Comparison of ENCODE assay signal across 8 cellular contexts in the genomic region with DNA sequence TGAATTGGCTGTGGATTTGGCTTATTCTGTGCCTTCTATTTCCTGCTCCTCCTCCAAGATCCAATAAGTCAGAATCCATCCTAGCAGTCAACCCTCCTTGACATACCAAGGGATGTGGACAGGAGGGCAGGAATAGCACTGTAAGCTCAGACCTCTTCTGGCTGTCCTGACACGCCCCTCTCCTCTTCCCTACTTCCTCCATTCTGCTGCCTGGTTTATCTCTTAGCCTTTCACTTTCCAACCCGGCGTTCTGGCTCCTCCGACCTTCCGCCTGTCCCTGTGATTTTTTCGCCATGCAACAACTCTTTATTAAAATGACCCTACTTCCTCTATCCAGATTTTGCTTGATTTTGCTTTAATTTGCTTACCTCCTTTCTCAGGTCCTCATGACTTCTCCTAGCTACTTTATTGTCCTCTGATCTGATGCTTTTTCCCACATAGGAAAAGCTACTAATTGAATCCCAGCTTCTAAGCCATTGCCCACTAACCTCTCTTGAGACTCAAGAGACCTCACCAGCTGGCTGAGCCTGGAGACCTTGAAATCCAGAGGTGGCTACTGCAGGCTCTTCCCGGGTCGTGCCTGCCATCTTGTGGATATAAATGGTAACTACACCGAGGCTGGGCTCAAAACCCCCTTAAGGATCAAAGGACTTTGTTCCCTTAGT.
DNase-seq lines count a peak whose midpoint lies in the region; ATAC-seq and TF ChIP-seq lines count a peak whose summit lies in the region.

No MANE protein-coding gene starts in this region.

- no peak overlapping the region for H3K4me3 ChIP-seq in esophagus muscularis mucosa
- no peak overlapping the region for H3K4me3 ChIP-seq in tibial nerve

- TF ChIP-seq POLR2A in esophagus muscularis mucosa (IDR thresholded peaks at IDR 0.05; ENCODE audit: low read depth) (no peak), tibial nerve (IDR thresholded peaks at IDR 0.05) (no peak)

- CTCF ChIA-PET in activated CD8-positive, alpha-beta T cell treated with anti-CD3 and anti-CD28 coated beads, Interleukin-2, amount 10 ng/mL, durations not matched to agents 7 days and 5 days (lab: Charles Lee) = interaction anchor here (0.7 to 6.4 kb wide), 9 partner anchors 9 to 954 kb away, joined by 3 to 84 read pairs (median 4); no protein-coding TSS in a partner anchor

- H3K4me1 Mint-ChIP-seq in CD14-positive monocyte = peaks cover 22% of the 10 kb centered on the region
- H3K4me1 Mint-ChIP-seq in activated CD8-positive, alpha-beta T cell treated with anti-CD3 and anti-CD28 coated beads, Interleukin-2, amount 10 ng/mL, durations not matched to agents 7 days and 5 days (ENCODE audit: low read depth) = peaks cover 17% of the 10 kb centered on the region
- H3K4me1 Mint-ChIP-seq in natural killer cell treated with Interleukin-12 subunit alpha and Interleukin-12 subunit beta and Interleukin-15 and Interleukin-18, amount 100 ng/mL, for 72 hours (ENCODE audit: low read depth in 2 of 2) = peaks cover 18 to 24% of the 10 kb centered on the region in 2 donors

- POLR2A ChIA-PET in activated CD8-positive, alpha-beta T cell treated with anti-CD3 and anti-CD28 coated beads, Interleukin-2, amount 10 ng/mL, durations not matched to agents 7 days and 5 days (lab: Charles Lee) = no interaction called here

- H3K27me3 ChIP-seq in esophagus muscularis mucosa (peaks cover 0 to 4% (median 0%) of the 10 kb centered on the region in 4 donors), tibial nerve (no peaks in the 10 kb centered on the region)

- no peaks in the 10 kb centered on the region for H3K4me1 ChIP-seq in esophagus muscularis mucosa
- no peaks in the 10 kb centered on the region for H3K4me1 ChIP-seq in tibial nerve

- H3K36me3 Mint-ChIP-seq in CD14-positive monocyte = no peaks in the 10 kb centered on the region
- no peaks in the 10 kb centered on the region for H3K36me3 Mint-ChIP-seq in activated CD8-positive, alpha-beta T cell treated with anti-CD3 and anti-CD28 coated beads, Interleukin-2, amount 10 ng/mL, durations not matched to agents 7 days and 5 days (ENCODE audit: low read depth)
- H3K36me3 Mint-ChIP-seq in natural killer cell treated with Interleukin-12 subunit alpha and Interleukin-12 subunit beta and Interleukin-15 and Interleukin-18, amount 100 ng/mL, for 72 hours = no peaks in the 10 kb centered on the region

- peak overlapping the region in 3 of 7 donors; percentile 32 to 70 (median 65) for H3K27ac Mint-ChIP-seq in CD14-positive monocyte
- H3K27ac Mint-ChIP-seq in activated CD8-positive, alpha-beta T cell treated with anti-CD3 and anti-CD28 coated beads, Interleukin-2, amount 10 ng/mL, durations not matched to agents 7 days and 5 days = no peak overlapping the region
- H3K27ac Mint-ChIP-seq in natural killer cell treated with Interleukin-12 subunit alpha and Interleukin-12 subunit beta and Interleukin-15 and Interleukin-18, amount 100 ng/mL, for 72 hours = no peak overlapping the region

- intact Hi-C loops in CD14-positive monocyte (cut with micrococcal nuclease) (loop anchor here (5.0 kb wide), 1 partner anchor 950 kb away; no protein-coding TSS in a partner anchor), esophagus muscularis mucosa (cut with DNase I) (loop anchor here (10.0 kb wide), 2 partner anchors 57 to 953 kb away; no protein-coding TSS in a partner anchor)

- WGBS in esophagus muscularis mucosa = 36% methylated on average over 9 of the region's 9 CpGs
- WGBS in tibial nerve, 2 donors = 27 to 37% methylated on average over 9 of the region's 9 CpGs

- peaks cover 0 to 3% (median 0%) of the 10 kb centered on the region in 7 donors for H3K9me3 Mint-ChIP-seq in CD14-positive monocyte
- no peaks in the 10 kb centered on the region for H3K9me3 Mint-ChIP-seq in activated CD8-positive, alpha-beta T cell treated with anti-CD3 and anti-CD28 coated beads, Interleukin-2, amount 10 ng/mL, durations not matched to agents 7 days and 5 days (ENCODE audit: insufficient read depth)
- no peaks in the 10 kb centered on the region for H3K9me3 Mint-ChIP-seq in natural killer cell treated with Interleukin-12 subunit alpha and Interleukin-12 subunit beta and Interleukin-15 and Interleukin-18, amount 100 ng/mL, for 72 hours

- H3K27ac ChIP-seq in esophagus muscularis mucosa (replicated peaks in 1 of 4) (no peak overlapping the region), tibial nerve (no peak overlapping the region)

- H3K9me3 ChIP-seq in esophagus muscularis mucosa = no peaks in the 10 kb centered on the region
- no peaks in the 10 kb centered on the region for H3K9me3 ChIP-seq in tibial nerve

- peaks cover 0 to 3% (median 0%) of the 10 kb centered on the region in 3 donors for H3K27me3 Mint-ChIP-seq in CD14-positive monocyte (ENCODE audit: low read depth in 3 of 3)
- H3K27me3 Mint-ChIP-seq in activated CD8-positive, alpha-beta T cell treated with anti-CD3 and anti-CD28 coated beads, Interleukin-2, amount 10 ng/mL, durations not matched to agents 7 days and 5 days (ENCODE audit: low read depth) = no peaks in the 10 kb centered on the region
- H3K27me3 Mint-ChIP-seq in natural killer cell treated with Interleukin-12 subunit alpha and Interleukin-12 subunit beta and Interleukin-15 and Interleukin-18, amount 100 ng/mL, for 72 hours = peaks cover 6 to 12% of the 10 kb centered on the region in 2 donors

- H3K36me3 ChIP-seq in esophagus muscularis mucosa (no peaks in the 10 kb centered on the region), tibial nerve (no peaks in the 10 kb centered on the region)

- DNase-seq in CD14-positive monocyte (ENCODE audit: low spot score) (peak; percentile 48), NCI-H524 (lab: John Stamatoyannopoulos, UW) (peak; percentile 79 to 95), esophagus muscularis mucosa (ENCODE audit: extremely low spot score) (no peak), tibial nerve (ENCODE audit: low spot score in 2 of 2) (peak; percentile 18 to 39)
- peak; percentile 66 for DNase-seq in activated CD8-positive, alpha-beta T cell treated with anti-CD3 and anti-CD28 coated beads, Interleukin-2, amount 10 ng/mL, durations not matched to agents 7 days and 5 days
- peak; percentile 63 for DNase-seq in natural killer cell treated with Interleukin-12 subunit alpha and Interleukin-12 subunit beta and Interleukin-15 and Interleukin-18, amount 100 ng/mL, for 72 hours (ENCODE audit: low spot score)

- TF ChIP-seq EP300 in esophagus muscularis mucosa (IDR thresholded peaks at IDR 0.05) (no peak), tibial nerve (IDR thresholded peaks at IDR 0.05) (no peak)

- peak; percentile 81 for ATAC-seq in GM18909 (IDR thresholded peaks at IDR 0.05; ENCODE audit: poor library complexity, unreplicated experiment)
- ATAC-seq in HG03196 (IDR thresholded peaks at IDR 0.05; ENCODE audit: unreplicated experiment) = peak; percentile 73
- ATAC-seq in activated CD8-positive, alpha-beta T cell treated with anti-CD3 and anti-CD28 coated beads, Interleukin-2, amount 10 ng/mL, durations not matched to agents 7 days and 5 days = peak; percentile 59
- no peak for ATAC-seq in natural killer cell treated with Interleukin-12 subunit alpha and Interleukin-12 subunit beta and Interleukin-15 and Interleukin-18, amount 100 ng/mL, for 72 hours

- TF ChIP-seq CTCF in CD14-positive monocyte (IDR thresholded peaks at IDR 0.05) (peak; percentile 75), esophagus muscularis mucosa (IDR thresholded peaks at IDR 0.05) (peak; percentile 35 to 68 (median 45)), tibial nerve (IDR thresholded peaks at IDR 0.05) (peak; percentile 44 to 83 (median 55))

- H3K4me3 Mint-ChIP-seq in CD14-positive monocyte = peak overlapping the region; percentile 64 to 75
- no peak overlapping the region for H3K4me3 Mint-ChIP-seq in activated CD8-positive, alpha-beta T cell treated with anti-CD3 and anti-CD28 coated beads, Interleukin-2, amount 10 ng/mL, durations not matched to agents 7 days and 5 days
- H3K4me3 Mint-ChIP-seq in natural killer cell treated with Interleukin-12 subunit alpha and Interleukin-12 subunit beta and Interleukin-15 and Interleukin-18, amount 100 ng/mL, for 72 hours = no peak overlapping the region

Comparison
In these comparisons a context has a peak if more than half of its experiments do, and no peak if none do; other contexts are left out.
1. H3K4me3 Mint-ChIP-seq: peak in CD14-positive monocyte (2 of 2); none in activated CD8-positive, alpha-beta T cell treated with anti-CD3 and anti-CD28 coated beads, Interleukin-2, amount 10 ng/mL, durations not matched to agents 7 days and 5 days (single experiment) and natural killer cell treated with Interleukin-12 subunit alpha and Interleukin-12 subunit beta and Interleukin-15 and Interleukin-18, amount 100 ng/mL, for 72 hours (single experiment).
2. ATAC-seq: peak in GM18909 (single experiment), HG03196 (single experiment) and activated CD8-positive, alpha-beta T cell treated with anti-CD3 and anti-CD28 coated beads, Interleukin-2, amount 10 ng/mL, durations not matched to agents 7 days and 5 days (single experiment); none in natural killer cell treated with Interleukin-12 subunit alpha and Interleukin-12 subunit beta and Interleukin-15 and Interleukin-18, amount 100 ng/mL, for 72 hours (0 of 2).
3. Peak in every context shown above with its lines, with median percentiles within 50 percentile points of each other: CTCF ChIP-seq.